In the genomic region with DNA sequence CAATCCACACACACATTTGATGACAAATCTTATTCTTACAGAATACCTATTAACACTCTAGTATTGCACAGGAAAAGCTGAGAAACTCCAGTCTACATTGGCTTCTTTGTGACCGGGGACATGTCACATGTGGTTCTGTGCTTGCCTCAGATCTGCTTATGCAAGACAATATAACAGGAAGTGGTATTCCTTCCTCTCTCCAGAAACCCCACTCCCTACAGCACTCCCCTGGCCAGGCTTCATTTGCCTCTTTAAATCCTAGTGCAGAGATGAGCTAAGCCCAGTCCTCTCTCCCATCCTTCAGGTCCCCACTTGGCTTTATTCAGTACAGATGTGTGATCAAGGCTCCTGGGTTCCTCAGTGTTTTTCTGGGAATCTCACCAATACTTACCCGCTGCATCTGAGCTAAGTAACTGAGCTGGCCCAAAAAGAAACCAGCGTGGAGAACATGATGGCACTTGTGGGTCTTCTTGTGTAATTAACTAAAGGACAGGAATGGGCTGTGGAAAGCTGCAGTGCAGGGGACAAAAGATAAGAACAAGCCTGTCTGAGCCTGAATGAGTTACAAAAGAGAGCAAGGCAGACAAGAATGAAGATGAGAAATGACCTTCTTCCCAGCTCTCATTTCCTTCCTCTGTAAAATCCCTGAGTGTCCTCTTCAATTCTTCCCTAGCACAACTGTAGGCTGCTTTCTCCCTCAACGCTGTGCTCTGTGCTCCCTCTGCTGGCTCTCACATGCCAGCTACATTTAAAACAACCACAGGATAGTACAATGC, we compare ENCODE assay signal across 8 cellular contexts.
DNase-seq lines count a peak whose midpoint lies in the region; ATAC-seq, FAIRE-seq and TF ChIP-seq lines count a peak whose summit lies in the region.

No MANE protein-coding gene starts in this region.

- no peaks in the 10 kb centered on the region for H3K27me3 ChIP-seq in keratinocyte (ENCODE audit: control insufficient read depth, extremely low read depth, insufficient read depth, low read length)

- POLR2A ChIA-PET in A549 (lab: Yijun Ruan, JAX), result no interaction called here

- H3K9ac ChIP-seq in keratinocyte (ENCODE audit: control insufficient read depth, extremely low read depth, insufficient read depth, low read length), result no peak overlapping the region

- 5% methylated on average over 4 of the region's 4 CpGs for WGBS in A549 (ENCODE audit: missing lambda C conversion rate)

- H3K4me3 ChIP-seq in A549, result no peak overlapping the region
- H3K4me3 ChIP-seq in GM12875 (ENCODE audit: low read depth, low read length), result no peak overlapping the region
- no peak overlapping the region for H3K4me3 ChIP-seq in keratinocyte (ENCODE audit: control insufficient read depth in 2 of 3, extremely low read depth in 1 of 3, insufficient read depth in 2 of 3, low read depth in 1 of 3, low read length in 3 of 3)

- H3K9me1 ChIP-seq in keratinocyte (ENCODE audit: control insufficient read depth, extremely low read depth, insufficient read depth, low read length), result no peaks in the 10 kb centered on the region

- no peak for TF ChIP-seq POLR2A in A549 (IDR thresholded peaks at IDR 0.05; ENCODE audit: low read length)

- no peaks in the 10 kb centered on the region for H4K20me1 ChIP-seq in keratinocyte (ENCODE audit: control insufficient read depth, extremely low read depth, insufficient read depth, low read length)

- H3K27ac ChIP-seq in A549 (no peak overlapping the region), keratinocyte (ENCODE audit: control insufficient read depth, insufficient read depth, low read length) (no peak overlapping the region)

- H3K9me3 ChIP-seq in A549 (no peaks in the 10 kb centered on the region), keratinocyte (ENCODE audit: control insufficient read depth, low read depth, low read length) (no peaks in the 10 kb centered on the region)

- H3K79me2 ChIP-seq in keratinocyte (ENCODE audit: control insufficient read depth, insufficient read depth, low read length), result no peaks in the 10 kb centered on the region

- H3K4me1 ChIP-seq in A549 (no peaks in the 10 kb centered on the region), keratinocyte (ENCODE audit: control insufficient read depth, extremely low read depth, insufficient read depth, low read length) (peaks cover 4% of the 10 kb centered on the region)

- TF ChIP-seq CTCF in A549 (IDR thresholded peaks at IDR 0.05) (peak; percentile 68), GM12875 (IDR thresholded peaks at IDR 0.05; ENCODE audit: borderline replicate concordance, insufficient read depth, low read depth, low read length) (peak; percentile 67), keratinocyte (optimal IDR thresholded peaks at IDR 0.05 in 1 of 3, IDR thresholded peaks at IDR 0.05 in 1 of 3, conservative IDR thresholded peaks at IDR 0.05 in 1 of 3; ENCODE audit: extremely low read depth in 1 of 3, insufficient read depth in 2 of 3, low read length in 3 of 3) (peak; percentile 83 to 88 (median 85))

- dilution Hi-C loops in keratinocyte (cut with MboI; ENCODE audit: extremely low pct_ligation_motif_present, low sequenced_read_pairs), result no loop called here

- DNase-seq in A549 (ENCODE audit: low read depth in 1 of 2, low spot score in 1 of 2) (peak; percentile 40 to 55), NCI-H187 (lab: John Stamatoyannopoulos, UW) (peak; percentile 62 to 71), T-helper 2 cell (peak in 4 of 5 experiments; percentile 6 to 41 (median 12)), keratinocyte (ENCODE audit: low read depth, low spot score) (peak; percentile 5)
- DNase-seq in central memory CD4-positive, alpha-beta T cell, result peak; percentile 37
- peak; percentile 31 for DNase-seq in stimulated activated CD4-positive, alpha-beta T cell treated with anti-CD3 and anti-CD28 coated beads, Interleukin-4, amount 100 ng/mL, for 1 hour

- no peak for FAIRE-seq in A549 (lab: Jason Lieb, UNC)
- FAIRE-seq in keratinocyte (lab: Jason Lieb, UNC), result peak; percentile 80

- TF ChIP-seq RAD21 in A549 (conservative IDR thresholded peaks at IDR 0.05 in 1 of 2, IDR thresholded peaks at IDR 0.05 in 1 of 2), result peak; percentile 62 to 72

- peak overlapping the region; percentile 66 for H2AFZ ChIP-seq in keratinocyte (ENCODE audit: control insufficient read depth, low read length)

- TF ChIP-seq EP300 in A549 (IDR thresholded peaks at IDR 0.05), result no peak

- peak; percentile 99 to 100 for ATAC-seq in A549
- ATAC-seq in HG02970 (IDR thresholded peaks at IDR 0.05; ENCODE audit: low FRiP score, unreplicated experiment), result peak; percentile 53

- H3K36me3 ChIP-seq in keratinocyte (ENCODE audit: control insufficient read depth in 2 of 2, extremely low read depth in 1 of 2, insufficient read depth in 2 of 2, low read length in 2 of 2), result no peaks in the 10 kb centered on the region

- no peak overlapping the region for H3K4me2 ChIP-seq in A549
- peak overlapping the region; percentile 27 for H3K4me2 ChIP-seq in keratinocyte (ENCODE audit: control insufficient read depth, extremely low read depth, insufficient read depth, low read depth, low read length)

- CTCF ChIA-PET in A549 (lab: Yijun Ruan, JAX), result interaction anchor here (0.5 to 2.5 kb wide), 16 partner anchors 12 to 873 kb away, joined by 3 to 25 read pairs (median 3); no protein-coding TSS in a partner anchor

TF ChIP-seq in A549, 52 proteins besides CTCF, POLR2A, EP300 and RAD21:
- TF ChIP-seq, protein P1, sequence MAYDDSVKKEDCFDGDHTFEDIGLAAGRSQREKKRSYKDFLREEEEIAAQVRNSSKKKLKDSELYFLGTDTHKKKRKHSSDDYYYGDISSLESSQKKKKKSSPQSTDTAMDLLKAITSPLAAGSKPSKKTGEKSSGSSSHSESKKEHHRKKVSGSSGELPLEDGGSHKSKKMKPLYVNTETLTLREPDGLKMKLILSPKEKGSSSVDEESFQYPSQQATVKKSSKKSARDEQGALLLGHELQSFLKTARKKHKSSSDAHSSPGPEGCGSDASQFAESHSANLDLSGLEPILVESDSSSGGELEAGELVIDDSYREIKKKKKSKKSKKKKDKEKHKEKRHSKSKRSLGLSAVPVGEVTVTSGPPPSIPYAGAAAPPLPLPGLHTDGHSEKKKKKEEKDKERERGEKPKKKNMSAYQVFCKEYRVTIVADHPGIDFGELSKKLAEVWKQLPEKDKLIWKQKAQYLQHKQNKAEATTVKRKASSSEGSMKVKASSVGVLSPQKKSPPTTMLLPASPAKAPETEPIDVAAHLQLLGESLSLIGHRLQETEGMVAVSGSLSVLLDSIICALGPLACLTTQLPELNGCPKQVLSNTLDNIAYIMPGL (CRISPR knock-in tag; IDR thresholded peaks at IDR 0.05; ENCODE audit: borderline replicate concordance), result no peak
- TF ChIP-seq, protein P2, sequence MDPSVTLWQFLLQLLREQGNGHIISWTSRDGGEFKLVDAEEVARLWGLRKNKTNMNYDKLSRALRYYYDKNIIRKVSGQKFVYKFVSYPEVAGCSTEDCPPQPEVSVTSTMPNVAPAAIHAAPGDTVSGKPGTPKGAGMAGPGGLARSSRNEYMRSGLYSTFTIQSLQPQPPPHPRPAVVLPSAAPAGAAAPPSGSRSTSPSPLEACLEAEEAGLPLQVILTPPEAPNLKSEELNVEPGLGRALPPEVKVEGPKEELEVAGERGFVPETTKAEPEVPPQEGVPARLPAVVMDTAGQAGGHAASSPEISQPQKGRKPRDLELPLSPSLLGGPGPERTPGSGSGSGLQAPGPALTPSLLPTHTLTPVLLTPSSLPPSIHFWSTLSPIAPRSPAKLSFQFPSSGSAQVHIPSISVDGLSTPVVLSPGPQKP (IDR thresholded peaks at IDR 0.05; ENCODE audit: low read depth, low read length), result no peak
- TF ChIP-seq RCOR1 (IDR thresholded peaks at IDR 0.05; ENCODE audit: low read depth, low read length) (no peak), SMC3 (IDR thresholded peaks at IDR 0.05) (peak; percentile 63), MAFK (IDR thresholded peaks at IDR 0.05; ENCODE audit: partially characterized antibody) (no peak), MAZ (IDR thresholded peaks at IDR 0.05; ENCODE audit: borderline replicate concordance, low read depth, low read length) (no peak), HEYL (CRISPR knock-in tag; IDR thresholded peaks at IDR 0.05) (no peak)

Comparison
In these comparisons a context has a peak if more than half of its experiments do, and no peak if none do; other contexts are left out.
1. DNase-seq: peak in every context shown above with its lines; median percentile 66 in NCI-H187; 48 in A549; 37 in central memory CD4-positive, alpha-beta T cell; 31 in stimulated activated CD4-positive, alpha-beta T cell treated with anti-CD3 and anti-CD28 coated beads, Interleukin-4, amount 100 ng/mL, for 1 hour; 12 in T-helper 2 cell; 5 in keratinocyte.